16 cellular contexts compared by ENCODE assay signal in genomic region chr6:163327936-163328335, GRCh38.
"Had no signal": no experiment of that assay in that cellular context is flagged by ENCODE, and none has a peak within 500 bp of the region (broad histone marks: within the 10 kb centered on the region; RNA-seq: fewer than 3 reads in every experiment).

No MANE protein-coding gene starts in this region.

- H3K4me1 Mint-ChIP-seq: activated CD4-positive, alpha-beta T cell treated with anti-CD3 and anti-CD28 coated beads, Interleukin-2, amount 10 ng/mL, durations not matched to agents 7 days and 5 days; activated naive CD4-positive, alpha-beta T cell treated with anti-CD3 and anti-CD28 coated beads, Interleukin-2, amount 50 U/mL, for 24 hours; activated T-helper 17 cell treated with anti-CD3 and anti-CD28 coated beads, Interleukin-2, amount 50 U/mL, for 72 hours had no signal

- H3K36me3 Mint-ChIP-seq: activated naive CD4-positive, alpha-beta T cell treated with anti-CD3 and anti-CD28 coated beads, Interleukin-2, amount 50 U/mL, for 24 hours had no signal

- H3K4me1 ChIP-seq: esophagus squamous epithelium, stomach, thyroid gland, uterus had no signal

- H3K9me3 ChIP-seq: esophagus squamous epithelium, stomach, thyroid gland, uterus had no signal

- DNase-seq: activated CD4-positive, alpha-beta T cell treated with anti-CD3 and anti-CD28 coated beads, Interleukin-2, amount 10 ng/mL, durations not matched to agents 7 days and 5 days; activated CD4-positive, CD25-positive, alpha-beta regulatory T cell; activated T-cell treated with anti-CD3 and anti-CD28 coated beads for 4 hours; amniotic stem cell; brain microvascular endothelial cell; cerebellar nuclear complex; esophagus squamous epithelium; islet precursor cell; midbrain; right cardiac atrium; small intestine; stomach; thyroid gland; uterus had no signal

- H3K9me3 Mint-ChIP-seq: activated CD4-positive, alpha-beta T cell treated with anti-CD3 and anti-CD28 coated beads, Interleukin-2, amount 10 ng/mL, durations not matched to agents 7 days and 5 days; activated naive CD4-positive, alpha-beta T cell treated with anti-CD3 and anti-CD28 coated beads, Interleukin-2, amount 50 U/mL, for 24 hours; activated T-helper 17 cell treated with anti-CD3 and anti-CD28 coated beads, Interleukin-2, amount 50 U/mL, for 72 hours had no signal

- H3K36me3 ChIP-seq: brain microvascular endothelial cell, esophagus squamous epithelium, stomach, thyroid gland, uterus had no signal

- H3K27me3 ChIP-seq: brain microvascular endothelial cell, esophagus squamous epithelium, thyroid gland, uterus had no signal

- H3K27ac ChIP-seq: brain microvascular endothelial cell, esophagus squamous epithelium, stomach, thyroid gland, uterus had no signal

- H3K4me3 Mint-ChIP-seq: activated CD4-positive, alpha-beta T cell treated with anti-CD3 and anti-CD28 coated beads, Interleukin-2, amount 10 ng/mL, durations not matched to agents 7 days and 5 days; activated naive CD4-positive, alpha-beta T cell treated with anti-CD3 and anti-CD28 coated beads, Interleukin-2, amount 50 U/mL, for 24 hours; activated T-helper 17 cell treated with anti-CD3 and anti-CD28 coated beads, Interleukin-2, amount 50 U/mL, for 72 hours had no signal

- H3K4me3 ChIP-seq: esophagus squamous epithelium, stomach, thyroid gland, uterus had no signal

- H3K27ac Mint-ChIP-seq: activated CD4-positive, alpha-beta T cell treated with anti-CD3 and anti-CD28 coated beads, Interleukin-2, amount 10 ng/mL, durations not matched to agents 7 days and 5 days; activated naive CD4-positive, alpha-beta T cell treated with anti-CD3 and anti-CD28 coated beads, Interleukin-2, amount 50 U/mL, for 24 hours; activated T-helper 17 cell treated with anti-CD3 and anti-CD28 coated beads, Interleukin-2, amount 50 U/mL, for 72 hours had no signal
